10 cellular contexts compared by ENCODE assay signal in the genomic region with DNA sequence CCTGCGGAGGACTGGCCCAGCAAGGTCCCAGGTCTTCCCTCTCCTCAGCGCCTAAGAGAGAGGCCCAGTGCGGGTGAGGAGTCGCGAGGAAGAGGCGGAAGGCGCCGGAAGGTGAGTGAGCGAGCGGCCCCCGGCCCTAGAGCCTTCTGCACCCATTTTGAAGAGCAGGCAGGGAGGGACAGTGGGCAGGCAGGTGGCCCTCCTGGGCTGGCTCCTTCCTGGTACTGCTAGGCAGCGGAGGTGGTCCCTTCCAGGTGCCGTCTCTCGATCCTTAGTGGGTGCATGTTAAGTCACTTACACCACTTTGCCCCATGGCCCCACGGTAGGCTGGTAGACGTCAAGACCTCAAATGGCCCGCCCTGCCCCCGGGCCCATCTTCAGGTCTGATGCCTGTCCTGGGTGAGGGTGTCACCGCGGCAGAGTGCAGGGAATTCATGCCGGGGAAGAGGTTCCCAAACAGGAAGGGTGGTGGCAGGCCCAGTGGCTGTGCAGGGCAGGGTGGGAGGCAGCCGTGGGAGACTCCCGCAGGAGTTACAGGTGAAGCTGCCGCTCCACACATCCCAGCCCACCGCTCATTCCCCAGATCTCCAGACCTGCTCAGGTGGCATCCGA. TPM values are rescaled to one million over a fixed set of nuclear protein-coding genes. Genes with fewer than 3 reads are reported as not detected.
DNase-seq lines count a peak whose midpoint lies in the region; ATAC-seq and TF ChIP-seq lines count a peak whose summit lies in the region.
"Had no signal": no experiment of that assay in that cellular context is flagged by ENCODE, and none has a peak within 500 bp of the region (broad histone marks: within the 10 kb centered on the region; RNA-seq: fewer than 3 reads in every experiment).

No MANE protein-coding gene starts in this region.

- H3F3A ChIP-seq in GM23338 (replicated peaks; ENCODE audit: low read depth) = peaks cover 13% of the 10 kb centered on the region; the same call in 1 of the 2 replicates

- H3K4me1 ChIP-seq in GM23338 (ENCODE audit: insufficient read depth) = peaks cover 2% of the 10 kb centered on the region

- no peak for DNase-seq in GM23338 (ENCODE audit: low spot score)
- peak; percentile 19 for DNase-seq in activated CD8-positive, alpha-beta T cell treated with anti-CD3 and anti-CD28 coated beads for 36 hours
- no peak for DNase-seq in dermis blood vessel endothelial cell
- no peak for DNase-seq in HK-2 (ENCODE audit: unreplicated experiment)
- DNase-seq: effector CD8-positive, alpha-beta T cell; HFFc6 had no signal

- H3K36me3 ChIP-seq in GM23338 (ENCODE audit: insufficient read depth) = no peaks in the 10 kb centered on the region

- H3K9me3 Mint-ChIP-seq in GM23338 = no peaks in the 10 kb centered on the region; the same call in 2 of the 3 replicates
- no peaks in the 10 kb centered on the region for H3K9me3 Mint-ChIP-seq in activated CD8-positive, alpha-beta T cell treated with anti-CD3 and anti-CD28 coated beads for 36 hours
- H3K9me3 Mint-ChIP-seq: HFFc6 had no signal

- POLR2A ChIA-PET in activated CD8-positive, alpha-beta T cell treated with anti-CD3 and anti-CD28 coated beads for 36 hours (lab: Charles Lee) = no interaction called here

- H3K79me2 ChIP-seq in GM23338 (replicated peaks; ENCODE audit: insufficient read depth) = no peaks in the 10 kb centered on the region

- TF ChIP-seq CTCF in GM23338 (conservative IDR thresholded peaks at IDR 0.05; ENCODE audit: low read depth in 2 of 2) = no peak
- no peak for TF ChIP-seq CTCF in activated CD8-positive, alpha-beta T cell treated with anti-CD3 and anti-CD28 coated beads for 36 hours (IDR thresholded peaks at IDR 0.05)

- no peak overlapping the region for H3K27ac Mint-ChIP-seq in GM23338
- H3K27ac Mint-ChIP-seq in activated CD8-positive, alpha-beta T cell treated with anti-CD3 and anti-CD28 coated beads for 36 hours = no peak overlapping the region
- H3K27ac Mint-ChIP-seq: HFFc6 had no signal

- H4K20me1 ChIP-seq in GM23338 (replicated peaks; ENCODE audit: insufficient read depth) = no peaks in the 10 kb centered on the region

- H3K27me3 ChIP-seq in GM23338 (ENCODE audit: insufficient read depth) = peaks cover 47% of the 10 kb centered on the region

- peaks cover 38% of the 10 kb centered on the region for H3K27me3 Mint-ChIP-seq in GM23338 (ENCODE audit: insufficient read depth, low read depth, poor library complexity)
- peaks cover 36% of the 10 kb centered on the region for H3K27me3 Mint-ChIP-seq in activated CD8-positive, alpha-beta T cell treated with anti-CD3 and anti-CD28 coated beads for 36 hours

- intact Hi-C loops in activated CD8-positive, alpha-beta T cell treated with anti-CD3 and anti-CD28 coated beads for 36 hours (cut with micrococcal nuclease) = no loop called here

- peak overlapping the region; percentile 77 for H3K4me3 ChIP-seq in GM23338
- H3K4me3 ChIP-seq in iPS-11a (ENCODE audit: low read depth, low read length) = peak overlapping the region; percentile 22
- H3K4me3 ChIP-seq in skin epidermis = peak overlapping the region; percentile 29 to 59 (median 49)

- no peaks in the 10 kb centered on the region for H3K9me2 ChIP-seq in GM23338 (ENCODE audit: insufficient read depth)

- H3K4me1 Mint-ChIP-seq in GM23338 = peaks cover 30% of the 10 kb centered on the region
- H3K4me1 Mint-ChIP-seq in activated CD8-positive, alpha-beta T cell treated with anti-CD3 and anti-CD28 coated beads for 36 hours (ENCODE audit: low read depth) = peaks cover 3% of the 10 kb centered on the region

- no peak overlapping the region for H3K27ac ChIP-seq in GM23338 (ENCODE audit: low read depth)
- H3K27ac ChIP-seq in skin epidermis = peak overlapping the region in 17 of 21 experiments; percentile 14 to 83 (median 51)

- CTCF ChIA-PET in activated CD8-positive, alpha-beta T cell treated with anti-CD3 and anti-CD28 coated beads for 36 hours (lab: Charles Lee) = interaction anchor here (0.6 to 7.5 kb wide), 4 partner anchors 21 to 70 kb away, joined by 3 to 42 read pairs (median 3); partner anchors contain the start of gene INAFM2

- ATAC-seq in GM23338 = peak; percentile 40
- peak; percentile 40 for ATAC-seq in activated CD8-positive, alpha-beta T cell treated with anti-CD3 and anti-CD28 coated beads for 36 hours
- no peak for ATAC-seq in HG03439 (IDR thresholded peaks at IDR 0.05; ENCODE audit: unreplicated experiment)
- no peak for ATAC-seq in HG03460 (IDR thresholded peaks at IDR 0.05; ENCODE audit: unreplicated experiment)

- H3K4me3 Mint-ChIP-seq in GM23338 = peak overlapping the region; percentile 80
- H3K4me3 Mint-ChIP-seq in activated CD8-positive, alpha-beta T cell treated with anti-CD3 and anti-CD28 coated beads for 36 hours = peak overlapping the region; percentile 65
- H3K4me3 Mint-ChIP-seq: HFFc6 had no signal

- peak overlapping the region; percentile 97 for H2AFZ ChIP-seq in GM23338

- H3K4me2 ChIP-seq in GM23338 = peak overlapping the region; percentile 97

- no peaks in the 10 kb centered on the region; the same call in 2 of the 3 replicates for H3K36me3 Mint-ChIP-seq in GM23338 (ENCODE audit: low read depth)
- no peaks in the 10 kb centered on the region for H3K36me3 Mint-ChIP-seq in activated CD8-positive, alpha-beta T cell treated with anti-CD3 and anti-CD28 coated beads for 36 hours (ENCODE audit: low read depth)

TF ChIP-seq in GM23338, 12 proteins besides CTCF, POLR2A, EP300 and RAD21 (continues in another document):
- TF ChIP-seq, protein P1, sequence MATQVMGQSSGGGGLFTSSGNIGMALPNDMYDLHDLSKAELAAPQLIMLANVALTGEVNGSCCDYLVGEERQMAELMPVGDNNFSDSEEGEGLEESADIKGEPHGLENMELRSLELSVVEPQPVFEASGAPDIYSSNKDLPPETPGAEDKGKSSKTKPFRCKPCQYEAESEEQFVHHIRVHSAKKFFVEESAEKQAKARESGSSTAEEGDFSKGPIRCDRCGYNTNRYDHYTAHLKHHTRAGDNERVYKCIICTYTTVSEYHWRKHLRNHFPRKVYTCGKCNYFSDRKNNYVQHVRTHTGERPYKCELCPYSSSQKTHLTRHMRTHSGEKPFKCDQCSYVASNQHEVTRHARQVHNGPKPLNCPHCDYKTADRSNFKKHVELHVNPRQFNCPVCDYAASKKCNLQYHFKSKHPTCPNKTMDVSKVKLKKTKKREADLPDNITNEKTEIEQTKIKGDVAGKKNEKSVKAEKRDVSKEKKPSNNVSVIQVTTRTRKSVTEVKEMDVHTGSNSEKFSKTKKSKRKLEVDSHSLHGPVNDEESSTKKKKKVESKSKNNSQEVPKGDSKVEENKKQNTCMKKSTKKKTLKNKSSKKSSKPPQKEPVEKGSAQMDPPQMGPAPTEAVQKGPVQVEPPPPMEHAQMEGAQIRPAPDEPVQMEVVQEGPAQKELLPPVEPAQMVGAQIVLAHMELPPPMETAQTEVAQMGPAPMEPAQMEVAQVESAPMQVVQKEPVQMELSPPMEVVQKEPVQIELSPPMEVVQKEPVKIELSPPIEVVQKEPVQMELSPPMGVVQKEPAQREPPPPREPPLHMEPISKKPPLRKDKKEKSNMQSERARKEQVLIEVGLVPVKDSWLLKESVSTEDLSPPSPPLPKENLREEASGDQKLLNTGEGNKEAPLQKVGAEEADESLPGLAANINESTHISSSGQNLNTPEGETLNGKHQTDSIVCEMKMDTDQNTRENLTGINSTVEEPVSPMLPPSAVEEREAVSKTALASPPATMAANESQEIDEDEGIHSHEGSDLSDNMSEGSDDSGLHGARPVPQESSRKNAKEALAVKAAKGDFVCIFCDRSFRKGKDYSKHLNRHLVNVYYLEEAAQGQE (IDR thresholded peaks at IDR 0.05; ENCODE audit: unreplicated experiment) = no peak
- TF ChIP-seq EZH2 (IDR thresholded peaks at IDR 0.05; ENCODE audit: low read depth, unreplicated experiment) (no peak), ZNF114 (CRISPR knock-in tag; IDR thresholded peaks at IDR 0.05) (no peak), EZH2phosphoT487 (IDR thresholded peaks at IDR 0.05; ENCODE audit: unreplicated experiment) (no peak), STAT1 (IDR thresholded peaks at IDR 0.05; ENCODE audit: unreplicated experiment) (no peak), JUNB (IDR thresholded peaks at IDR 0.05; ENCODE audit: unreplicated experiment) (no peak)
- TF ChIP-seq, protein P2, sequence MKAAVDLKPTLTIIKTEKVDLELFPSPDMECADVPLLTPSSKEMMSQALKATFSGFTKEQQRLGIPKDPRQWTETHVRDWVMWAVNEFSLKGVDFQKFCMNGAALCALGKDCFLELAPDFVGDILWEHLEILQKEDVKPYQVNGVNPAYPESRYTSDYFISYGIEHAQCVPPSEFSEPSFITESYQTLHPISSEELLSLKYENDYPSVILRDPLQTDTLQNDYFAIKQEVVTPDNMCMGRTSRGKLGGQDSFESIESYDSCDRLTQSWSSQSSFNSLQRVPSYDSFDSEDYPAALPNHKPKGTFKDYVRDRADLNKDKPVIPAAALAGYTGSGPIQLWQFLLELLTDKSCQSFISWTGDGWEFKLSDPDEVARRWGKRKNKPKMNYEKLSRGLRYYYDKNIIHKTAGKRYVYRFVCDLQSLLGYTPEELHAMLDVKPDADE (IDR thresholded peaks at IDR 0.05) = no peak

RNA-seq across cellular contexts. Expression of gene PAK6, which starts 14.4 kb away (rescaled TPM):
- total RNA-seq in GM23338 (2014; rRNA removed; shearing (Covaris generic)) = 6.6 and 20.0 TPM in 2 replicates
- 2.4 and 2.9 TPM in 2 replicates for polyA plus RNA-seq in GM23338 (2016; fragmentation: Nextera tagmentation; extraction: Ambion mirVana)
- under 1 TPM; 0.67 to 0.83 TPM for total RNA-seq in activated CD8-positive, alpha-beta T cell treated with anti-CD3 and anti-CD28 coated beads for 36 hours
- total RNA-seq in dermis blood vessel endothelial cell = not detected in 2 replicates
- total RNA-seq: HFFc6 had no signal

RNA-seq across cellular contexts. Expression of gene ANKRD63, which starts 29.6 kb away (rescaled TPM):
- 0.59 and 0.74 TPM in 2 replicates for total RNA-seq in GM23338 (2014; rRNA removed; shearing (Covaris generic))
- not detected in 2 replicates for polyA plus RNA-seq in GM23338 (2016; fragmentation: Nextera tagmentation; extraction: Ambion mirVana)
- total RNA-seq in activated CD8-positive, alpha-beta T cell treated with anti-CD3 and anti-CD28 coated beads for 36 hours = not detected
- not detected in 2 replicates for total RNA-seq in dermis blood vessel endothelial cell
- total RNA-seq: HFFc6 had no signal

RNA-seq across cellular contexts. Expression of gene PLCB2, which starts 54.5 kb away (rescaled TPM):
- 8.5 and 13.8 TPM in 2 replicates for total RNA-seq in GM23338 (2014; rRNA removed; shearing (Covaris generic))
- polyA plus RNA-seq in GM23338 (2016; fragmentation: Nextera tagmentation; extraction: Ambion mirVana) = 7.5 and 9.5 TPM in 2 replicates
- 10 to 100 TPM; 44.6 to 58.8 TPM for total RNA-seq in activated CD8-positive, alpha-beta T cell treated with anti-CD3 and anti-CD28 coated beads for 36 hours
- under 0.01 and 0.05 TPM in 2 replicates for total RNA-seq in dermis blood vessel endothelial cell

Comparison
In these comparisons a context has a peak if more than half of its experiments do, and no peak if none do; other contexts are left out.
1. ATAC-seq: peak in GM23338 (single experiment) and activated CD8-positive, alpha-beta T cell treated with anti-CD3 and anti-CD28 coated beads for 36 hours (single experiment); none in HG03439 (single experiment) and HG03460 (single experiment).
2. H3K4me3 ChIP-seq: peak in every context shown above with its lines; median percentile 77 in GM23338; 49 in skin epidermis; 22 in iPS-11a.